ENCODE assay signal across 9 cellular contexts in genomic region chr10:116849271-116850057, GRCh38.
A peak's percentile ranks its signal among the peaks of the same experiment; 100 is the strongest.
DNase-seq lines count a peak whose midpoint lies in the region; FAIRE-seq and TF ChIP-seq lines count a peak whose summit lies in the region.
"Had no signal": no experiment of that assay in that cellular context is flagged by ENCODE, and none has a peak within 500 bp of the region (broad histone marks: within the 10 kb centered on the region; RNA-seq: fewer than 3 reads in every experiment).

ENO4 (plus strand) TSS chr10:116849499; CDS start chr10:116849567, 68 bp downstream.

- peak within 1 kb of the TSS; percentile 76 for H3K9ac ChIP-seq in endocrine pancreas (ENCODE audit: control insufficient read depth, insufficient read depth, low read length)
- H3K9ac ChIP-seq: BLaER1 had no signal

- peak; percentile 36 for DNase-seq in SIG-M5 treated with dmso at 0.1 percent for 504 hours (lab: John Stamatoyannopoulos, UW; ENCODE audit: unreplicated experiment)
- no peak for DNase-seq in SIG-M5 (lab: John Stamatoyannopoulos, UW)
- DNase-seq in H54 (ENCODE audit: insufficient read length, low spot score): peak; percentile 69
- DNase-seq in NCI-H1092 treated with DMSO at 0.1 percent for 48 hours (lab: John Stamatoyannopoulos, UW): peak; percentile 89
- DNase-seq in T-helper 2 cell treated with Interferon-gamma antibody and Interleukin-4, amounts not matched to agents 5 μg/mL and 100 μg/mL, for 36 hours (ENCODE audit: low spot score): no peak
- peak; percentile 69 for DNase-seq in medulla oblongata (ENCODE audit: extremely low spot score)
- DNase-seq in stromal cell of bone marrow (ENCODE audit: low read depth): peak; percentile 56

- peak within 1 kb of the TSS; percentile 19 for H3K4me3 Mint-ChIP-seq in T-helper 2 cell treated with Interferon-gamma antibody and Interleukin-4, amounts not matched to agents 5 μg/mL and 100 μg/mL, for 36 hours

- no peaks in the 10 kb centered on the region for H3K36me3 Mint-ChIP-seq in T-helper 2 cell treated with Interferon-gamma antibody and Interleukin-4, amounts not matched to agents 5 μg/mL and 100 μg/mL, for 36 hours (ENCODE audit: low read depth)

- no peaks in the 10 kb centered on the region for H3K27me3 ChIP-seq in endocrine pancreas (ENCODE audit: control insufficient read depth, insufficient read depth, low read length)
- H3K27me3 ChIP-seq: BLaER1 had no signal

- peaks cover 51% of the 10 kb centered on the region for H3K27me3 Mint-ChIP-seq in T-helper 2 cell treated with Interferon-gamma antibody and Interleukin-4, amounts not matched to agents 5 μg/mL and 100 μg/mL, for 36 hours (ENCODE audit: low read depth)

- H3K4me1 ChIP-seq in endocrine pancreas (ENCODE audit: control insufficient read depth, insufficient read depth, low read length): no peaks in the 10 kb centered on the region
- H3K4me1 ChIP-seq: BLaER1 had no signal

- H3K4me3 ChIP-seq in endocrine pancreas (ENCODE audit: control insufficient read depth, insufficient read depth, low read length): peak within 1 kb of the TSS; percentile 70
- H3K4me3 ChIP-seq: BLaER1 had no signal

- no peaks in the 10 kb centered on the region for H3K36me3 ChIP-seq in endocrine pancreas (ENCODE audit: control insufficient read depth, insufficient read depth, low read length)
- H3K36me3 ChIP-seq: BLaER1 had no signal

- no peak within 1 kb of the TSS for H3K27ac Mint-ChIP-seq in T-helper 2 cell treated with Interferon-gamma antibody and Interleukin-4, amounts not matched to agents 5 μg/mL and 100 μg/mL, for 36 hours

- H3K4me1 Mint-ChIP-seq in T-helper 2 cell treated with Interferon-gamma antibody and Interleukin-4, amounts not matched to agents 5 μg/mL and 100 μg/mL, for 36 hours (ENCODE audit: low read depth): peaks cover 5% of the 10 kb centered on the region

- H3K9me3 ChIP-seq in endocrine pancreas (ENCODE audit: control insufficient read depth, low read length): no peaks in the 10 kb centered on the region

- no peak for FAIRE-seq in H54 (lab: Jason Lieb, UNC)

- peak; percentile 28 for TF ChIP-seq POLR2A in H54 (IDR thresholded peaks at IDR 0.05; ENCODE audit: low read depth, low read length)

- H3K9me3 Mint-ChIP-seq in T-helper 2 cell treated with Interferon-gamma antibody and Interleukin-4, amounts not matched to agents 5 μg/mL and 100 μg/mL, for 36 hours: no peaks in the 10 kb centered on the region

Comparison
In these comparisons a context has a peak if more than half of its experiments do, and no peak if none do; other contexts are left out.
1. DNase-seq: peak in SIG-M5 treated with dmso at 0.1 percent for 504 hours (single experiment), H54 (single experiment), NCI-H1092 treated with DMSO at 0.1 percent for 48 hours (single experiment), medulla oblongata (single experiment) and stromal cell of bone marrow (single experiment); none in SIG-M5 (single experiment) and T-helper 2 cell treated with Interferon-gamma antibody and Interleukin-4, amounts not matched to agents 5 μg/mL and 100 μg/mL, for 36 hours (single experiment).